8 cellular contexts compared by ENCODE assay signal in the genomic region with DNA sequence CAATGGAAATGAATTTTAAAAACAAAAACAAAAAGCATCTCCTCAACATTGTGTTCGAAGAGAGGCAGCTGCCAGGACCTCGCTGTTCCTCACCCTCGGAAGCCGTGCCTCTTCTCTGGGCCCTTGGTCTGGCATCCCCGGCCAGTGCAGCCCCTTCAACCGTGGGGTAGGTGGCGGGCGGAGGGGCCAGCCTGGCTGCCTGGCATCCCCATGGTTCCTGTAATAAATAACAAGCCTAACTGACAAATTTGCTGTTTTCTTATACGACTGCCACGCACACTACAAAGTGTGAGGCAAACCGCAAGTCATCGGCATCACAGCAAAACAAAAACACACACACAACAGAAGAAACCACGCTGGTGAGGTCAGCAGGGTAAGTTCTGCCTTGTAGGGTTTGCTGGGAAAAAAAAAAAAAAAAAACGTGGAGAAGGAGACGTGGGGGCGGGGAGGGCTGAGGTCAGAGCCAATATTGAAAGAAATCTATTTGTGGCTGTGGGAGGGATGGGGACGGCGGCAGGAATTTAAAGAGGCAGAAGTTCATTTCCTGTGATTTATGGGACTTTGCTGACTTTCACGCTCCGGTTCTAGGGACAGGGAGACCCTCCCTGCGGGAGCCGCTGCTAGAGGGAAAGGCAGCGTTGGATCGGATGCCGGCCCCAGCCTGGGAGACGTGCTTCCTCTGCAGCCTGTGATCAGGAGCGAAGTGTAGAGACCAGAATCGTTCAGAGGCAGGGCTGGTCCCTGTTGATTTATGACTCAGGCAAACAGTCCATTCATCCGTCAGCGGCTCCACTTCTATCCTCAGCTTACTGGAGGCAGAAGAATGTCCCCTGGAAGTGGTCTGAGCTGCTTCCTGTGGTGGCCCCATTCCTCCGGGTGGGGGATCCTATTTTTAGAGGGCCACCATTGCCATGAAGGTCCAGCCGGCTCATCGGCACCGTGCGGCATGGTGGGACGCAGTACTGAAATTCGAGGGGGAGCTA.
DNase-seq lines count a peak whose midpoint lies in the region; ATAC-seq, FAIRE-seq and TF ChIP-seq lines count a peak whose summit lies in the region.

No MANE protein-coding gene starts in this region.

- DNase-seq in stimulated activated naive CD8-positive, alpha-beta T cell treated with anti-CD3 and anti-CD28 coated beads, Interleukin-15, amount 100 ng/mL, for 72 hours: no peak
- no peak for DNase-seq in stimulated activated naive CD8-positive, alpha-beta T cell treated with anti-CD3 and anti-CD28 coated beads, Interleukin-15, Interleukin-2, amounts not matched to agents 100 U/mL and 50 U/mL, for 24 hours
- DNase-seq in cardiac fibroblast (ENCODE audit: low read depth in 2 of 2): peak; percentile 77 to 96
- peak; percentile 29 for DNase-seq in HepG2 (ENCODE audit: low spot score)
- DNase-seq in HUDEP-2 (lab: John Stamatoyannopoulos, UW; ENCODE audit: unreplicated experiment in 76 of 76): no peak
- no peak for DNase-seq in NCI-H128 (lab: John Stamatoyannopoulos, UW; ENCODE audit: unreplicated experiment)

- H3K4me3 ChIP-seq in cardiac fibroblast (replicated peaks in 1 of 2; ENCODE audit: low read depth in 2 of 2, low read length in 2 of 2) (peak overlapping the region; percentile 23 to 55), HepG2 (replicated peaks in 1 of 3; ENCODE audit: insufficient read depth in 1 of 3, low read depth in 2 of 3, low read length in 3 of 3) (no peak overlapping the region)

- in situ Hi-C loops in HepG2 (cut with HindIII; ENCODE audit: extremely low pct_ligation_motif_present, low pct_unique_long_range_greater_than_20kb): no loop called here

- TF ChIP-seq POLR2A in HepG2 (IDR thresholded peaks at IDR 0.05; ENCODE audit: insufficient read depth in 1 of 2, low read depth in 2 of 2, low read length in 2 of 2): no peak

- TF ChIP-seq CTCF in cardiac fibroblast (IDR thresholded peaks at IDR 0.05; ENCODE audit: low read depth, low read length): no peak
- TF ChIP-seq CTCF in HepG2 (CRISPR knock-in tag; IDR thresholded peaks at IDR 0.05): no peak

- no peak overlapping the region for H3K4me2 ChIP-seq in HepG2 (ENCODE audit: low read depth, low read length)

- H3K9me3 Mint-ChIP-seq in stimulated activated naive CD8-positive, alpha-beta T cell treated with anti-CD3 and anti-CD28 coated beads, Interleukin-15, amount 100 ng/mL, for 72 hours: no peaks in the 10 kb centered on the region

- no peak overlapping the region for H3K9ac ChIP-seq in HepG2 (ENCODE audit: insufficient read depth, low read depth, low read length)

- H4K20me1 ChIP-seq in HepG2 (ENCODE audit: insufficient read depth, low read length): no peaks in the 10 kb centered on the region

- intact Hi-C loops in HepG2 (cut with micrococcal nuclease; ENCODE audit: unreplicated experiment): no loop called here

- no peak for TF ChIP-seq RAD21 in HepG2 (CRISPR knock-in tag; IDR thresholded peaks at IDR 0.05)

- peaks cover 12 to 58% of the 10 kb centered on the region in 2 experiments; a peak in 4 of 5 replicates for H3K27me3 ChIP-seq in HepG2 (ENCODE audit: control insufficient read depth in 1 of 2, insufficient read depth in 2 of 2, low read length in 2 of 2)

- H3K27ac ChIP-seq in HepG2 (ENCODE audit: extremely low read length, insufficient read depth, low read length): no peak overlapping the region

- H3K4me3 Mint-ChIP-seq in stimulated activated naive CD8-positive, alpha-beta T cell treated with anti-CD3 and anti-CD28 coated beads, Interleukin-15, amount 100 ng/mL, for 72 hours: peak overlapping the region; percentile 30 to 66

- H2AFZ ChIP-seq in HepG2 (ENCODE audit: low read length): no peak overlapping the region

- peaks cover 68% of the 10 kb centered on the region for H3K27me3 Mint-ChIP-seq in stimulated activated naive CD8-positive, alpha-beta T cell treated with anti-CD3 and anti-CD28 coated beads, Interleukin-15, amount 100 ng/mL, for 72 hours

- POLR2A ChIA-PET in HepG2 (lab: Yijun Ruan, JAX): no interaction called here

- no peak overlapping the region for H3K27ac Mint-ChIP-seq in stimulated activated naive CD8-positive, alpha-beta T cell treated with anti-CD3 and anti-CD28 coated beads, Interleukin-15, amount 100 ng/mL, for 72 hours

- no peaks in the 10 kb centered on the region for H3K9me3 ChIP-seq in HepG2 (ENCODE audit: low read length)

- 24% methylated on average over 35 of the region's 37 CpGs for WGBS in HepG2 (ENCODE audit: low lambda C conversion rate)

- H3K79me2 ChIP-seq in HepG2 (ENCODE audit: insufficient read depth, low read length): no peaks in the 10 kb centered on the region

- CTCF ChIA-PET in HepG2 (lab: Yijun Ruan, JAX; ENCODE audit: low intra/inter-chr PET ratio, low total read pairs): no interaction called here

- no peak for ATAC-seq in stimulated activated naive CD8-positive, alpha-beta T cell treated with anti-CD3 and anti-CD28 coated beads, Interleukin-15, amount 100 ng/mL, for 72 hours
- ATAC-seq in stimulated activated naive CD8-positive, alpha-beta T cell treated with anti-CD3 and anti-CD28 coated beads, Interleukin-15, Interleukin-2, amounts not matched to agents 100 U/mL and 50 U/mL, for 24 hours: no peak
- ATAC-seq in HepG2 (peak; percentile 76), HG03521 (IDR thresholded peaks at IDR 0.05; ENCODE audit: unreplicated experiment) (no peak), HG03469 (IDR thresholded peaks at IDR 0.05; ENCODE audit: unreplicated experiment) (no peak)

- H3K4me1 ChIP-seq in HepG2 (ENCODE audit: insufficient read depth, low read length): no peaks in the 10 kb centered on the region

- BruUV-seq in HepG2 (replicated peaks; lab: Mats Ljungman, UMichigan): no TSS peak

- H3K4me1 Mint-ChIP-seq in stimulated activated naive CD8-positive, alpha-beta T cell treated with anti-CD3 and anti-CD28 coated beads, Interleukin-15, amount 100 ng/mL, for 72 hours: peaks cover 17% of the 10 kb centered on the region

- no peak for FAIRE-seq in HepG2 (lab: Jason Lieb, UNC)

- no peaks in the 10 kb centered on the region for H3K36me3 ChIP-seq in HepG2 (replicated peaks in 1 of 2; ENCODE audit: control insufficient read depth in 1 of 2, insufficient read depth in 2 of 2, low read length in 2 of 2)

- TF ChIP-seq EP300 in HepG2 (IDR thresholded peaks at IDR 0.05; ENCODE audit: low read depth in 2 of 2, low read length in 2 of 2) (no peak), HepG2 (CRISPR knock-in tag; IDR thresholded peaks at IDR 0.05; ENCODE audit: borderline replicate concordance) (no peak)

TF ChIP-seq in HepG2, 621 proteins besides CTCF, POLR2A, EP300 and RAD21:
- TF ChIP-seq TGIF2 (CRISPR knock-in tag; IDR thresholded peaks at IDR 0.05) (no peak), NR1H2 (CRISPR knock-in tag; IDR thresholded peaks at IDR 0.05; ENCODE audit: borderline replicate concordance, low read depth) (no peak), RFX3 (CRISPR knock-in tag; IDR thresholded peaks at IDR 0.05) (no peak), DNMT3B (CRISPR knock-in tag; conservative IDR thresholded peaks at IDR 0.05) (no peak), NFKBIZ (CRISPR knock-in tag; IDR thresholded peaks at IDR 0.05) (no peak), HOXA9 (CRISPR knock-in tag; IDR thresholded peaks at IDR 0.05; ENCODE audit: borderline replicate concordance) (0 out of 2 replicates have a peak, but pooled peaks have one; percentile 36), ZNF747 (CRISPR knock-in tag; IDR thresholded peaks at IDR 0.05; ENCODE audit: borderline replicate concordance) (no peak), CHCHD3 (CRISPR knock-in tag; IDR thresholded peaks at IDR 0.05) (no peak), GABPA (IDR thresholded peaks at IDR 0.05; ENCODE audit: low read depth, low read length) (no peak), GABPA (CRISPR knock-in tag; IDR thresholded peaks at IDR 0.05; ENCODE audit: low read depth) (peak; percentile 21; the same call in 1 of the 2 replicates), ZFP36L2 (CRISPR knock-in tag; IDR thresholded peaks at IDR 0.05) (no peak), BORCS8-MEF2B (CRISPR knock-in tag; IDR thresholded peaks at IDR 0.05) (no peak)
- TF ChIP-seq, protein P1, sequence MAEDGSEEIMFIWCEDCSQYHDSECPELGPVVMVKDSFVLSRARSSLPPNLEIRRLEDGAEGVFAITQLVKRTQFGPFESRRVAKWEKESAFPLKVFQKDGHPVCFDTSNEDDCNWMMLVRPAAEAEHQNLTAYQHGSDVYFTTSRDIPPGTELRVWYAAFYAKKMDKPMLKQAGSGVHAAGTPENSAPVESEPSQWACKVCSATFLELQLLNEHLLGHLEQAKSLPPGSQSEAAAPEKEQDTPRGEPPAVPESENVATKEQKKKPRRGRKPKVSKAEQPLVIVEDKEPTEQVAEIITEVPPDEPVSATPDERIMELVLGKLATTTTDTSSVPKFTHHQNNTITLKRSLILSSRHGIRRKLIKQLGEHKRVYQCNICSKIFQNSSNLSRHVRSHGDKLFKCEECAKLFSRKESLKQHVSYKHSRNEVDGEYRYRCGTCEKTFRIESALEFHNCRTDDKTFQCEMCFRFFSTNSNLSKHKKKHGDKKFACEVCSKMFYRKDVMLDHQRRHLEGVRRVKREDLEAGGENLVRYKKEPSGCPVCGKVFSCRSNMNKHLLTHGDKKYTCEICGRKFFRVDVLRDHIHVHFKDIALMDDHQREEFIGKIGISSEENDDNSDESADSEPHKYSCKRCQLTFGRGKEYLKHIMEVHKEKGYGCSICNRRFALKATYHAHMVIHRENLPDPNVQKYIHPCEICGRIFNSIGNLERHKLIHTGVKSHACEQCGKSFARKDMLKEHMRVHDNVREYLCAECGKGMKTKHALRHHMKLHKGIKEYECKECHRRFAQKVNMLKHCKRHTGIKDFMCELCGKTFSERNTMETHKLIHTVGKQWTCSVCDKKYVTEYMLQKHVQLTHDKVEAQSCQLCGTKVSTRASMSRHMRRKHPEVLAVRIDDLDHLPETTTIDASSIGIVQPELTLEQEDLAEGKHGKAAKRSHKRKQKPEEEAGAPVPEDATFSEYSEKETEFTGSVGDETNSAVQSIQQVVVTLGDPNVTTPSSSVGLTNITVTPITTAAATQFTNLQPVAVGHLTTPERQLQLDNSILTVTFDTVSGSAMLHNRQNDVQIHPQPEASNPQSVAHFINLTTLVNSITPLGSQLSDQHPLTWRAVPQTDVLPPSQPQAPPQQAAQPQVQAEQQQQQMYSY (CRISPR knock-in tag; IDR thresholded peaks at IDR 0.05): no peak
TF ChIP-seq in HepG2: peak in this region for 2.

Comparison
In these comparisons a context has a peak if more than half of its experiments do, and no peak if none do; other contexts are left out.
1. DNase-seq: peak in cardiac fibroblast (2 of 2) and HepG2 (single experiment); none in stimulated activated naive CD8-positive, alpha-beta T cell treated with anti-CD3 and anti-CD28 coated beads, Interleukin-15, amount 100 ng/mL, for 72 hours (0 of 2), stimulated activated naive CD8-positive, alpha-beta T cell treated with anti-CD3 and anti-CD28 coated beads, Interleukin-15, Interleukin-2, amounts not matched to agents 100 U/mL and 50 U/mL, for 24 hours (single experiment), HUDEP-2 (0 of 76) and NCI-H128 (single experiment).
2. H3K4me3 ChIP-seq: peak in cardiac fibroblast (2 of 2); none in HepG2 (0 of 3).